14 cellular contexts compared by ENCODE assay signal in genomic region chr2:8239402-8240127, GRCh38.
A peak's percentile ranks its signal among the peaks of the same experiment; 100 is the strongest.
DNase-seq lines count a peak whose midpoint lies in the region; ATAC-seq and TF ChIP-seq lines count a peak whose summit lies in the region.
"Had no signal": no experiment of that assay in that cellular context is flagged by ENCODE, and none has a peak within 500 bp of the region (broad histone marks: within the 10 kb centered on the region; RNA-seq: fewer than 3 reads in every experiment).

No MANE protein-coding gene starts in this region.

- H3K27ac Mint-ChIP-seq in activated T-helper 17 cell treated with anti-CD3 and anti-CD28 coated beads, Interleukin-2, amount 50 U/mL, for 72 hours = peak overlapping the region; percentile 39
- H3K27ac Mint-ChIP-seq: mesothelial cell of epicardium had no signal

- H2AFZ ChIP-seq in osteoblast (ENCODE audit: low read length) = no peak overlapping the region

- peak; percentile 94 for ATAC-seq in activated T-helper 17 cell treated with anti-CD3 and anti-CD28 coated beads, Interleukin-2, amount 50 U/mL, for 72 hours (replicated peaks)
- ATAC-seq in GM18519 (IDR thresholded peaks at IDR 0.05; ENCODE audit: low FRiP score, unreplicated experiment) (no peak), GM19351 (IDR thresholded peaks at IDR 0.05; ENCODE audit: unreplicated experiment) (no peak)

- H3K9me3 Mint-ChIP-seq in activated T-helper 17 cell treated with anti-CD3 and anti-CD28 coated beads, Interleukin-2, amount 50 U/mL, for 72 hours = peaks cover 3% of the 10 kb centered on the region

- no peaks in the 10 kb centered on the region for H3K4me1 ChIP-seq in osteoblast (ENCODE audit: insufficient read depth, low read length)

- H3K27me3 ChIP-seq in osteoblast (ENCODE audit: insufficient read depth, low read length) = no peaks in the 10 kb centered on the region

- H3K4me2 ChIP-seq in osteoblast (ENCODE audit: insufficient read depth, low read length) = no peak overlapping the region

- H3K9me3 ChIP-seq in osteoblast (ENCODE audit: low read depth, low read length) = no peaks in the 10 kb centered on the region
- H3K9me3 ChIP-seq: thoracic aorta had no signal

- H4K20me1 ChIP-seq in osteoblast (ENCODE audit: insufficient read depth, low read length) = no peaks in the 10 kb centered on the region

- peaks cover 10% of the 10 kb centered on the region for H3K36me3 Mint-ChIP-seq in activated T-helper 17 cell treated with anti-CD3 and anti-CD28 coated beads, Interleukin-2, amount 50 U/mL, for 72 hours (ENCODE audit: low read depth)
- H3K36me3 Mint-ChIP-seq: mesothelial cell of epicardium had no signal

- no peaks in the 10 kb centered on the region for H3K79me2 ChIP-seq in osteoblast (ENCODE audit: insufficient read depth, low read length)

- H3K4me1 Mint-ChIP-seq in activated T-helper 17 cell treated with anti-CD3 and anti-CD28 coated beads, Interleukin-2, amount 50 U/mL, for 72 hours = peaks cover 16% of the 10 kb centered on the region

- H3K4me3 Mint-ChIP-seq in activated T-helper 17 cell treated with anti-CD3 and anti-CD28 coated beads, Interleukin-2, amount 50 U/mL, for 72 hours = peak overlapping the region; percentile 19
- H3K4me3 Mint-ChIP-seq: mesothelial cell of epicardium had no signal

- H3K4me3 ChIP-seq in osteoblast (ENCODE audit: insufficient read depth, low read length) = no peak overlapping the region
- H3K4me3 ChIP-seq: skin epidermis had no signal

- TF ChIP-seq CTCF in osteoblast (IDR thresholded peaks at IDR 0.05; ENCODE audit: extremely low read depth, low read depth, low read length) = no peak

- no peak overlapping the region for H3K27ac ChIP-seq in osteoblast (ENCODE audit: low read depth, low read length)
- H3K27ac ChIP-seq: skin epidermis, thoracic aorta had no signal

- H3K36me3 ChIP-seq in osteoblast (ENCODE audit: insufficient read depth, low read length) = no peaks in the 10 kb centered on the region
- H3K36me3 ChIP-seq: thoracic aorta had no signal

- no peaks in the 10 kb centered on the region for H3K27me3 Mint-ChIP-seq in activated T-helper 17 cell treated with anti-CD3 and anti-CD28 coated beads, Interleukin-2, amount 50 U/mL, for 72 hours
- H3K27me3 Mint-ChIP-seq: CD4-positive, alpha-beta memory T cell had no signal

- DNase-seq in stimulated activated CD4-positive, alpha-beta T cell treated with anti-CD3 and anti-CD28 coated beads, Interleukin-15, amount 100 ng/mL, for 48 hours (ENCODE audit: low read depth in 2 of 2) = peak; percentile 19 to 30
- no peak for DNase-seq in stimulated activated CD4-positive, alpha-beta T cell treated with anti-CD3 and anti-CD28 coated beads, Interleukin-4, amount 100 ng/mL, for 1 hour
- DNase-seq in left kidney (ENCODE audit: low read depth, low spot score) (peak; percentile 41), osteoblast (ENCODE audit: insufficient read length, low spot score, missing footprints) (no peak), HT-29 (ENCODE audit: low spot score) (no peak)
- DNase-seq: cortex of kidney, Karpas-422 had no signal

Comparison
In these comparisons a context has a peak if more than half of its experiments do, and no peak if none do; other contexts are left out.
1. DNase-seq: peak in stimulated activated CD4-positive, alpha-beta T cell treated with anti-CD3 and anti-CD28 coated beads, Interleukin-15, amount 100 ng/mL, for 48 hours (2 of 2) and left kidney (single experiment); none in stimulated activated CD4-positive, alpha-beta T cell treated with anti-CD3 and anti-CD28 coated beads, Interleukin-4, amount 100 ng/mL, for 1 hour (single experiment), osteoblast (single experiment) and HT-29 (single experiment).